Comparison of ENCODE assay signal across 9 cellular contexts in genomic region chr18:50285631-50286321, GRCh38. TPM values are rescaled to one million over a fixed set of nuclear protein-coding genes. Genes with fewer than 3 reads are reported as not detected.
DNase-seq lines count a peak whose midpoint lies in the region; ATAC-seq and TF ChIP-seq lines count a peak whose summit lies in the region.
"Had no signal": no experiment of that assay in that cellular context is flagged by ENCODE, and none has a peak within 500 bp of the region (broad histone marks: within the 10 kb centered on the region; RNA-seq: fewer than 3 reads in every experiment).

No MANE protein-coding gene starts in this region.

- peaks cover under 1% of the 10 kb centered on the region for H3K27me3 ChIP-seq in osteoblast (ENCODE audit: insufficient read depth, low read length)
- H3K27me3 ChIP-seq: ascending aorta had no signal

- no peak overlapping the region for H2AFZ ChIP-seq in osteoblast (ENCODE audit: low read length)

- DNase-seq in NB4 (ENCODE audit: low read depth): no peak
- no peak for DNase-seq in osteoblast (ENCODE audit: insufficient read length, low spot score, missing footprints)
- DNase-seq in SIG-M5 (lab: John Stamatoyannopoulos, UW): no peak

- ATAC-seq in HG02763 (IDR thresholded peaks at IDR 0.05; ENCODE audit: unreplicated experiment): no peak
- ATAC-seq in HG02610 (IDR thresholded peaks at IDR 0.05; ENCODE audit: unreplicated experiment): no peak

- no peaks in the 10 kb centered on the region for H3K27me3 Mint-ChIP-seq in dendritic cell treated with granulocyte-macrophage colony-stimulating factor and Interleukin-4, amounts not matched to agents 40 ng/mL and 50 ng/mL, for 4 days

- H3K4me2 ChIP-seq in osteoblast (ENCODE audit: insufficient read depth, low read length): peak overlapping the region; percentile 99

- H3K4me3 ChIP-seq in GM08714 (ENCODE audit: low read length) (peak overlapping the region; percentile 87; the same call in 1 of the 2 replicates), NB4 (ENCODE audit: low read depth, low read length) (peak overlapping the region; percentile 88), osteoblast (ENCODE audit: insufficient read depth, low read length) (no peak overlapping the region)

- intact Hi-C loops in dendritic cell treated with granulocyte-macrophage colony-stimulating factor and Interleukin-4, amounts not matched to agents 40 ng/mL and 50 ng/mL, for 4 days (cut with micrococcal nuclease): loop anchor here (10.0 kb wide), 2 partner anchors 471 to 791 kb away; partner anchors contain the start of genes ACAA2 and RPL17

- peaks cover 26% of the 10 kb centered on the region for H3K36me3 ChIP-seq in osteoblast (ENCODE audit: insufficient read depth, low read length)

- H3K4me3 Mint-ChIP-seq in dendritic cell treated with granulocyte-macrophage colony-stimulating factor and Interleukin-4, amounts not matched to agents 40 ng/mL and 50 ng/mL, for 4 days: peak overlapping the region; percentile 92

- H3K9me3 Mint-ChIP-seq in dendritic cell treated with granulocyte-macrophage colony-stimulating factor and Interleukin-4, amounts not matched to agents 40 ng/mL and 50 ng/mL, for 4 days: no peaks in the 10 kb centered on the region

- TF ChIP-seq CTCF in NB4 (IDR thresholded peaks at IDR 0.05; ENCODE audit: low read depth, low read length) (no peak), osteoblast (IDR thresholded peaks at IDR 0.05; ENCODE audit: extremely low read depth, low read depth, low read length) (no peak)

- no peak for TF ChIP-seq POLR2A in NB4 (IDR thresholded peaks at IDR 0.05; ENCODE audit: extremely low read depth, insufficient read length)

- peaks cover 64% of the 10 kb centered on the region for H3K4me1 Mint-ChIP-seq in dendritic cell treated with granulocyte-macrophage colony-stimulating factor and Interleukin-4, amounts not matched to agents 40 ng/mL and 50 ng/mL, for 4 days (ENCODE audit: low read depth)

- peaks cover 8% of the 10 kb centered on the region for H3K4me1 ChIP-seq in osteoblast (ENCODE audit: insufficient read depth, low read length)

- peak overlapping the region; percentile 8 for H3K27ac ChIP-seq in osteoblast (ENCODE audit: low read depth, low read length)
- H3K27ac ChIP-seq: KMS-11 had no signal

- H3K27ac Mint-ChIP-seq in dendritic cell treated with granulocyte-macrophage colony-stimulating factor and Interleukin-4, amounts not matched to agents 40 ng/mL and 50 ng/mL, for 4 days: no peak overlapping the region

- peaks cover 70% of the 10 kb centered on the region for H3K36me3 Mint-ChIP-seq in dendritic cell treated with granulocyte-macrophage colony-stimulating factor and Interleukin-4, amounts not matched to agents 40 ng/mL and 50 ng/mL, for 4 days (ENCODE audit: low read depth)

- H4K20me1 ChIP-seq in osteoblast (ENCODE audit: insufficient read depth, low read length): no peaks in the 10 kb centered on the region

- peaks cover 27% of the 10 kb centered on the region for H3K79me2 ChIP-seq in osteoblast (ENCODE audit: insufficient read depth, low read length)

- no peaks in the 10 kb centered on the region for H3K9me3 ChIP-seq in osteoblast (ENCODE audit: low read depth, low read length)
- H3K9me3 ChIP-seq: ascending aorta had no signal

RNA-seq across cellular contexts. Expression of gene CXXC1, which starts 1.7 kb away (rescaled TPM):
- 30.4 and 33.3 TPM in 2 replicates for total RNA-seq in osteoblast

RNA-seq across cellular contexts. Expression of gene MBD1, which starts 4.5 kb away (rescaled TPM):
- total RNA-seq in osteoblast: 64.8 and 71.3 TPM in 2 replicates

RNA-seq across cellular contexts. Expression of gene CFAP53, which starts 19.5 kb away (rescaled TPM):
- 0.36 and 0.59 TPM in 2 replicates for total RNA-seq in osteoblast
- total RNA-seq: ascending aorta had no signal
